23 cellular contexts compared by ENCODE assay signal in the genomic region with DNA sequence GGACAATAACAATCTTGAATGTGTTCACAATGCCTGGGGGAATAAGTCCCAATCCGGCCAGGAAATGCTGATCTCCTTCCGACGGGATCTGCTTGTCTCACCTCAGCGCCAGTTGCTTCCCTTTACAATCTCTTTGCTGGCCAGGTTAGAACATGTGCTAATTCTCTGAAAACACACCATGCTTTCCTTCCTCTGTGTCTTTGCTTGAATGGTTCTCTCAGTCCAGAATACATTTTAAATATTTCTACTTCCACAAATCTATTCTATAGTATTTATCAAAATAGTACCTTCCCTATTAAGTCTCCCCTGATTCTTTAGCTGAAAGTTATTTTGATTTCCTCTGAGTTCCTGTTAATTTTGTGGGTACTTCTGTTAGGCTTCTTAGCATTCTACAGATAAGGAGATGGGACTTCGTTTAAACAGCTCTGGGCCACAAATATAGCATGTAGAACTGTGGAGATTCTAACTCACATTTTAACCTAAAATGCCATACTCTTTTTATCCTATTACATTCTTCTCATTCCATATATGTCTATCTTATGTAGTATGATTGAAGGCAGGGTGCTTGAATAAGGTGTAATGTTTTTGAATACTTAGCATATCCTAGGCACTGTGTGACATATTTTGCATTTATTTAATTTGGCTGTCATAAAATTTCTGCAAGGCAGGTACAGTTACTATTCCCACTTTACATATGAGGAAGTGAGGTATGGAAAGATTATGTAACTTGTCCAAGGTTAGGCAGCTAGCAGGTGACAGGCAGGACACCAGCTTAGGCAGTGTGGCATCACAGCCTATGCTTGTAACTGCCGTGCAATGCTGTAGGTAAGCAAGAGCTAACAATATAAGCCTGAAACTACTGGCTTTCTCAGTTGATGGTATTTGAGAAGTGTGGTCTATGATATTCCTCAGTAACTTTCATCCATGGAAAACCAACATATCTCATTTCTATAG.
"Had no signal": no experiment of that assay in that cellular context is flagged by ENCODE, and none has a peak within 500 bp of the region (broad histone marks: within the 10 kb centered on the region; RNA-seq: fewer than 3 reads in every experiment).

No MANE protein-coding gene starts in this region.

- H3K36me3 ChIP-seq: adrenal gland, colonic mucosa, heart left ventricle, tibial artery had no signal

- H3K4me3 ChIP-seq: adrenal gland, colonic mucosa, heart left ventricle, tibial artery had no signal

- H3K27me3 ChIP-seq: adrenal gland, colonic mucosa, heart left ventricle, tibial artery had no signal

- DNase-seq: activated CD4-positive, alpha-beta T cell treated with anti-CD3 and anti-CD28 coated beads for 36 hours; activated CD4-positive, alpha-beta T cell treated with anti-CD3 and anti-CD28 coated beads, Interleukin-2, amount 50 U/mL, for 4 hours; activated CD8-positive, alpha-beta memory T cell treated with anti-CD3 and anti-CD28 coated beads for 24 hours; activated CD8-positive, alpha-beta memory T cell treated with anti-CD3 and anti-CD28 coated beads, Interleukin-2, amount 50 U/mL, for 4 hours; activated naive CD4-positive, alpha-beta T cell; activated T-cell treated with anti-CD3 and anti-CD28 coated beads, Interleukin-2, amount 50 U/mL, for 24 hours; adrenal gland; colonic mucosa; endodermal cell; heart left ventricle; mesenchymal stem cell; occipital lobe; small intestine; stimulated activated CD4-positive, alpha-beta T cell treated with anti-CD3 and anti-CD28 coated beads, Interleukin-2, amount 100 ng/mL, for 24 hours; stimulated activated naive CD4-positive, alpha-beta T cell; substantia nigra; T-helper 9 cell; tibial artery had no signal

- H3K27ac ChIP-seq: adrenal gland, colonic mucosa had no signal

- ATAC-seq: activated CD4-positive, alpha-beta T cell treated with anti-CD3 and anti-CD28 coated beads for 36 hours; sciatic nerve; WTC11 had no signal

- H3K27me3 Mint-ChIP-seq: activated CD4-positive, alpha-beta T cell treated with anti-CD3 and anti-CD28 coated beads for 36 hours; activated naive CD8-positive, alpha-beta T cell; activated T-cell treated with anti-CD3 and anti-CD28 coated beads, Interleukin-2, amount 50 U/mL, for 24 hours had no signal

- H3K9me3 ChIP-seq: adrenal gland, colonic mucosa, heart left ventricle, tibial artery had no signal

- H3K4me1 Mint-ChIP-seq: activated CD4-positive, alpha-beta T cell treated with anti-CD3 and anti-CD28 coated beads for 36 hours; WTC11 had no signal

- H3K27ac Mint-ChIP-seq: activated CD4-positive, alpha-beta T cell treated with anti-CD3 and anti-CD28 coated beads for 36 hours; activated naive CD8-positive, alpha-beta T cell; activated T-cell treated with anti-CD3 and anti-CD28 coated beads, Interleukin-2, amount 50 U/mL, for 24 hours; activated T-helper 2 cell treated with anti-CD3 and anti-CD28 coated beads, Interferon-gamma antibody, Interleukin-2, Interleukin-4, amounts not matched to agents 10 μg/mL and 5 μg/mL and 100 μg/mL, durations not matched to agents 14 hours and 24 hours and 36 hours; endodermal cell; WTC11 had no signal

- H3K4me1 ChIP-seq: colonic mucosa had no signal

- H3K36me3 Mint-ChIP-seq: WTC11 had no signal

- H3K9me3 Mint-ChIP-seq: activated T-cell treated with anti-CD3 and anti-CD28 coated beads, Interleukin-2, amount 50 U/mL, for 24 hours; activated T-helper 2 cell treated with anti-CD3 and anti-CD28 coated beads, Interferon-gamma antibody, Interleukin-2, Interleukin-4, amounts not matched to agents 10 μg/mL and 5 μg/mL and 100 μg/mL, durations not matched to agents 14 hours and 24 hours and 36 hours; endodermal cell; neural crest cell; WTC11 had no signal

- H3K4me3 Mint-ChIP-seq: activated CD4-positive, alpha-beta T cell treated with anti-CD3 and anti-CD28 coated beads for 36 hours; activated naive CD8-positive, alpha-beta T cell; activated T-cell treated with anti-CD3 and anti-CD28 coated beads, Interleukin-2, amount 50 U/mL, for 24 hours; endodermal cell; neural crest cell; WTC11 had no signal
